8 cellular contexts compared by ENCODE assay signal in genomic region chr7:129188892-129189660, GRCh38. TPM values are rescaled to one million over a fixed set of nuclear protein-coding genes. Genes with fewer than 3 reads are reported as not detected.
DNase-seq lines count a peak whose midpoint lies in the region; ATAC-seq and TF ChIP-seq lines count a peak whose summit lies in the region.

No MANE protein-coding gene starts in this region.

- no peak overlapping the region for H2BK5ac ChIP-seq in IMR-90 (ENCODE audit: low read depth, low read length, poor library complexity, severe bottlenecking)

- no peak overlapping the region for H2BK20ac ChIP-seq in IMR-90 (ENCODE audit: low read depth, low read length)

- H3K27me3 ChIP-seq in DOHH2 (ENCODE audit: control insufficient read depth, low read length) = peaks cover 27% of the 10 kb centered on the region
- peaks cover 11% of the 10 kb centered on the region for H3K27me3 ChIP-seq in IMR-90 (ENCODE audit: control insufficient read depth, insufficient read depth, low read length)
- H3K27me3 ChIP-seq in dorsolateral prefrontal cortex = peaks cover 0 to 40% (median 9%) of the 10 kb centered on the region in 45 donors

- H3K56ac ChIP-seq in IMR-90 (ENCODE audit: extremely low read depth, insufficient read depth, low read length) = no peak overlapping the region

- peak overlapping the region; percentile 56 for H4K91ac ChIP-seq in IMR-90 (ENCODE audit: insufficient read depth, low read depth, low read length)

- no peak for TF ChIP-seq RAD21 in IMR-90 (IDR thresholded peaks at IDR 0.05; ENCODE audit: low read length)

- peaks cover 12% of the 10 kb centered on the region for H3F3A ChIP-seq in DOHH2 (ENCODE audit: control insufficient read depth, insufficient read depth)

- H3K9me3 ChIP-seq in DOHH2 (ENCODE audit: control insufficient read depth, insufficient read depth, low read length) (no peaks in the 10 kb centered on the region), IMR-90 (ENCODE audit: control insufficient read depth, insufficient read depth, low read length) (no peaks in the 10 kb centered on the region)

- H2AK9ac ChIP-seq in IMR-90 (replicated peaks; ENCODE audit: low read depth, low read length, poor library complexity) = peak overlapping the region; percentile 60

- peak overlapping the region; percentile 84 for H3K27ac Mint-ChIP-seq in mesothelial cell of epicardium

- POLR2A ChIA-PET in IMR-90 (lab: Charles Lee; ENCODE audit: unreplicated experiment) = interaction anchor here (0.6 kb wide), 1 partner anchor 356 kb away, joined by 3 read pairs; no protein-coding TSS in a partner anchor

- H2AK5ac ChIP-seq in IMR-90 (ENCODE audit: low read depth, low read length) = no peak overlapping the region

- 0 out of 2 replicates have a peak overlapping the region, but pooled peaks have one; percentile 22 for H4K5ac ChIP-seq in IMR-90 (ENCODE audit: low read depth, low read length)

- CTCF ChIA-PET in IMR-90 (lab: Yijun Ruan, JAX) = no interaction called here

- in situ Hi-C loops in IMR-90 (cut with MboI; ENCODE audit: low sequenced_read_pairs) = no loop called here

- peaks cover 10% of the 10 kb centered on the region for H3K9me1 ChIP-seq in IMR-90 (ENCODE audit: insufficient read depth, low read length)

- no TSS peak for BruUV-seq in IMR-90 (replicated peaks; lab: Mats Ljungman, UMichigan)

- H3K23ac ChIP-seq in IMR-90 (ENCODE audit: low read depth, low read length) = peak overlapping the region; percentile 86

- ATAC-seq in IMR-90 (ENCODE audit: low read depth) (peak; percentile 72), GM21390 (IDR thresholded peaks at IDR 0.05; ENCODE audit: unreplicated experiment) (no peak), GM21367 (IDR thresholded peaks at IDR 0.05; ENCODE audit: unreplicated experiment) (no peak)

- H3K27me3 Mint-ChIP-seq in mesothelial cell of epicardium (ENCODE audit: low read depth) = no peaks in the 10 kb centered on the region

- 1% methylated on average over 51 of the region's 83 CpGs; no CpG with 5 or more reads in 1 of the 2 experiments for WGBS in IMR-90 (ENCODE audit: extremely low coverage in 2 of 2, insufficient read length in 1 of 2), 2 experiments

- H3K79me1 ChIP-seq in IMR-90 (ENCODE audit: low read depth in 1 of 2, low read length in 2 of 2) = peaks cover 18 to 42% of the 10 kb centered on the region in 2 experiments; a peak in 3 of 4 replicates

- no peaks in the 10 kb centered on the region for H3K9me2 ChIP-seq in DOHH2 (replicated peaks; ENCODE audit: control insufficient read depth, low read length)

- no peaks in the 10 kb centered on the region for H3K9me3 Mint-ChIP-seq in mesothelial cell of epicardium

- peak overlapping the region; percentile 94 for H2AFZ ChIP-seq in IMR-90 (replicated peaks; ENCODE audit: low read length, poor library complexity)

- peak overlapping the region; percentile 84 for H3K9ac ChIP-seq in IMR-90 (ENCODE audit: low read depth, low read length)

- H3K36me3 ChIP-seq in DOHH2 (ENCODE audit: control insufficient read depth, low read length) = no peaks in the 10 kb centered on the region
- no peaks in the 10 kb centered on the region for H3K36me3 ChIP-seq in IMR-90 (ENCODE audit: control insufficient read depth, insufficient read depth, low read length)

- peak overlapping the region; percentile 84 for H3K4me3 Mint-ChIP-seq in mesothelial cell of epicardium

- peak overlapping the region in 1 of 2 experiments; percentile 19; a peak in 2 of 4 replicates for H4K8ac ChIP-seq in IMR-90 (ENCODE audit: low read depth in 2 of 2, low read length in 2 of 2)

- H3K4ac ChIP-seq in IMR-90 (ENCODE audit: low read depth, low read length) = peak overlapping the region; percentile 52

- H2BK15ac ChIP-seq in IMR-90 (ENCODE audit: low read depth, low read length) = no peak overlapping the region

- peaks cover 35% of the 10 kb centered on the region for H3K4me1 Mint-ChIP-seq in mesothelial cell of epicardium

- peaks cover 12% of the 10 kb centered on the region for H3K36me3 Mint-ChIP-seq in mesothelial cell of epicardium

- peak overlapping the region; percentile 88 for H3K14ac ChIP-seq in IMR-90 (replicated peaks; ENCODE audit: low read depth, low read length)

- H3K4me1 ChIP-seq in DOHH2 (ENCODE audit: control insufficient read depth, low read length) = peaks cover 44% of the 10 kb centered on the region
- H3K4me1 ChIP-seq in IMR-90 (ENCODE audit: control insufficient read depth, insufficient read depth, low read length) = peaks cover 6% of the 10 kb centered on the region

- peak overlapping the region; percentile 89 for H3K4me2 ChIP-seq in DOHH2 (ENCODE audit: low read length)
- H3K4me2 ChIP-seq in IMR-90 (ENCODE audit: low read depth, low read length) = peak overlapping the region; percentile 98

- H3K4me3 ChIP-seq in DOHH2 (ENCODE audit: low read length) (peak overlapping the region; percentile 76), IMR-90 (ENCODE audit: insufficient read depth, low read depth, low read length) (peak overlapping the region; percentile 93), dorsolateral prefrontal cortex (peak overlapping the region; percentile 44 to 76 (median 62))

- H3K27ac ChIP-seq in DOHH2 (ENCODE audit: low read depth, low read length) (no peak overlapping the region), IMR-90 (ENCODE audit: insufficient read depth, low read length) (peak overlapping the region; percentile 58), dorsolateral prefrontal cortex (peak overlapping the region in 1 of 59 donors; percentile 14)

- H3K79me2 ChIP-seq in DOHH2 (ENCODE audit: control insufficient read depth, low read length) = peaks cover 5% of the 10 kb centered on the region

- DNase-seq in IMR-90 (peak; percentile 27), dorsolateral prefrontal cortex (no peak), mesothelial cell of epicardium (ENCODE audit: low spot score in 2 of 2, unreplicated experiment in 2 of 2) (peak in 1 of 2 experiments; percentile 58), NCI-H2196 treated with DMSO at 0.1 percent for 48 hours (lab: John Stamatoyannopoulos, UW; ENCODE audit: unreplicated experiment) (no peak), activated gamma-delta T cell treated with Interleukin-2 at 50 U/mL for 16 hours (no peak)

- H4K20me1 ChIP-seq in DOHH2 (ENCODE audit: control insufficient read depth, insufficient read depth, low read depth, low read length) = no peaks in the 10 kb centered on the region
- H4K20me1 ChIP-seq in IMR-90 (ENCODE audit: insufficient read depth, low read length) = peaks cover 38% of the 10 kb centered on the region

- H2BK120ac ChIP-seq in IMR-90 (ENCODE audit: low read depth, low read length) = no peak overlapping the region

- peak overlapping the region; percentile 25; the same call in 1 of the 2 replicates for H3K18ac ChIP-seq in IMR-90 (ENCODE audit: low read depth, low read length)

- intact Hi-C loops in IMR-90 (cut with micrococcal nuclease) (no loop called here), dorsolateral prefrontal cortex (cut with DNase I) (no loop called here)

- dilution Hi-C loops in IMR-90 (cut with HindIII; ENCODE audit: low sequenced_read_pairs, unreplicated experiment) = no loop called here

- TF ChIP-seq POLR2A in IMR-90 (IDR thresholded peaks at IDR 0.05; ENCODE audit: low read depth, low read length) = no peak

- TF ChIP-seq CTCF in DOHH2 (IDR thresholded peaks at IDR 0.05; ENCODE audit: low read depth, low read length, poor library complexity, severe bottlenecking) = no peak
- TF ChIP-seq CTCF in IMR-90 (conservative IDR thresholded peaks at IDR 0.05; ENCODE audit: low read depth, low read length) = no peak
- no peak for TF ChIP-seq CTCF in dorsolateral prefrontal cortex (IDR thresholded peaks at IDR 0.05 in 54 of 56, conservative IDR thresholded peaks at IDR 0.05 in 2 of 56; ENCODE audit: low read depth in 1 of 56, partially characterized antibody in 56 of 56)
- no peak for TF ChIP-seq CTCF in mesothelial cell of epicardium (IDR thresholded peaks at IDR 0.05; ENCODE audit: unreplicated experiment)

TF ChIP-seq in IMR-90, 13 proteins besides CTCF, POLR2A, EP300 and RAD21:
- TF ChIP-seq MAFK (IDR thresholded peaks at IDR 0.05; ENCODE audit: low read depth, low read length) (0 out of 2 replicates have a peak, but pooled peaks have one; percentile 13), ELK1 (IDR thresholded peaks at IDR 0.05; ENCODE audit: borderline replicate concordance, low read depth, low read length) (no peak), MXI1 (IDR thresholded peaks at IDR 0.05; ENCODE audit: borderline replicate concordance, low read depth, low read length) (peak; percentile 26; the same call in 1 of the 2 replicates)

RNA-seq across cellular contexts. Expression of gene SMO, which starts 0.6 kb away (rescaled TPM):
- total RNA-seq in IMR-90 (2012; rRNA removed) (15.3 and 18.5 TPM in 2 replicates), dorsolateral prefrontal cortex (10 to 100 TPM in 22 of 120 experiments, 1 to 10 TPM in 98; 3.3 to 22.0 (median 7.3) TPM), mesothelial cell of epicardium (134 to 135 TPM (median 134 TPM) in 3 replicates)
- 24.7 and 25.8 TPM in 2 replicates for polyA plus RNA-seq in IMR-90 (2012; rRNA removed)
- polyA plus RNA-seq in IMR-90 (2012; cell fraction: cytosol; rRNA removed) = 15.7 and 27.9 TPM in 2 replicates
- 67.9 and 102 TPM in 2 replicates for polyA plus RNA-seq in IMR-90 (2012; cell fraction: nucleus; rRNA removed; ENCODE audit: low replicate concordance)

RNA-seq across cellular contexts. Expression of gene AHCYL2, which starts 35.8 kb away (rescaled TPM):
- total RNA-seq in IMR-90 (2012; rRNA removed) (5.7 and 6.7 TPM in 2 replicates), dorsolateral prefrontal cortex (100 to 1,000 TPM in 32 of 120 experiments, 10 to 100 TPM in 88; 57.4 to 199 (median 90.1) TPM), mesothelial cell of epicardium (22.8 to 23.9 TPM (median 23.3 TPM) in 3 replicates)
- polyA plus RNA-seq in IMR-90 (2012; rRNA removed) = 5.9 and 7.6 TPM in 2 replicates
- polyA plus RNA-seq in IMR-90 (2012; cell fraction: cytosol; rRNA removed) = 1.9 and 3.4 TPM in 2 replicates
- polyA plus RNA-seq in IMR-90 (2012; cell fraction: nucleus; rRNA removed; ENCODE audit: low replicate concordance) = 4.3 and 24.1 TPM in 2 replicates

RNA-seq across cellular contexts. Expression of gene TSPAN33, which starts 44.6 kb away (rescaled TPM):
- total RNA-seq in IMR-90 (2012; rRNA removed) = 0.28 and 0.36 TPM in 2 replicates
- polyA plus RNA-seq in IMR-90 (2012; rRNA removed) = 0.13 and 0.17 TPM in 2 replicates
- 0.18 and 0.23 TPM in 2 replicates for polyA plus RNA-seq in IMR-90 (2012; cell fraction: cytosol; rRNA removed)
- 0.04 and 0.08 TPM in 2 replicates for polyA plus RNA-seq in IMR-90 (2012; cell fraction: nucleus; rRNA removed; ENCODE audit: low replicate concordance)
- 10 to 100 TPM; 16.4 to 44.4 (median 27.1) TPM for total RNA-seq in dorsolateral prefrontal cortex
- 6.4 to 7.4 TPM (median 7.0 TPM) in 3 replicates for total RNA-seq in mesothelial cell of epicardium
